Comparison of ENCODE assay signal across 21 cellular contexts in the genomic region with DNA sequence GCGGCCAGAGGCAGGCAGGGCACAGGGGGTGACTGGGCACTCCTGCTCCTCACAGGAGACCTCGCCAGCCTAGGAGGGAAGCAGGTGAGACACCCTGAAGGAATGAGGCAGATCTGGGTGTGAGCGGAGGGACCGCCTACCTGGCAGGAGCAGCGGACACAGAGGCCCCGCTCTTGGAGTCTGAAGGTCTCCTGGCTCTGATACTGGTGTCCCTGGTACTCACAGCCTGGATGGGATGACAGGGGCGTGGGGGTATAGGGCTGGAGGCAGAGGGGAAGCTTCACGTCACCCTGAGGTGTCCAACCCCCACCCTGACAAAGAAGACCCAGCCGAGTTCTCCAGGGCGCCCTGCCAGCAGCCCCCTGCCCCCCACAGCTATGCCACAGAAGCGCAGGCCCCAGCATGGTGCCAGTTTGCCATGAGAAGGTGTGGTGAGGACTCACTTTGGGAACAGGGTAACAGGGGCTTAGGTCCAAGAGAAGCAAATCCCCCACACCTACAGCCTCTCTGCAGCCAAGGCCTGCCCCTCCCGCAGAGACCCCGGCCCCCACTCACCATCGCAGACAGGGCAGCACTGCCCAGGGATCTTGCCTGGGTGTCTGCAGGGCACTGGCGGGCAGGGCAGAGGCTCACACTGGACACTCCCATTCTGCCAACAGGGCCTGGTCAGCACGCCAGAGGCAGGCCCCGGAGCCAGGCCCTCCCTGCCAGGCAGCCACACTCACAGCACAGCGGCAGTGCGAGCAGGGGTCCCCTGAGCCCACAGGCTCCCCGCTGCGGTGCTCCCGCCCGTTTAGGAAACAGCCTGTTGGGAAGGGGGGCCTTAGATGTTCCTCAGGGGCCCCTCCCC. TPM values are rescaled to one million over a fixed set of nuclear protein-coding genes. Genes with fewer than 3 reads are reported as not detected.
DNase-seq lines count a peak whose midpoint lies in the region; ATAC-seq and TF ChIP-seq lines count a peak whose summit lies in the region.
"Had no signal": no experiment of that assay in that cellular context is flagged by ENCODE, and none has a peak within 500 bp of the region (broad histone marks: within the 10 kb centered on the region; RNA-seq: fewer than 3 reads in every experiment).

No MANE protein-coding gene starts in this region.

- H3K9me3 Mint-ChIP-seq in stimulated activated naive CD8-positive, alpha-beta T cell treated with anti-CD3 and anti-CD28 coated beads, Interleukin-15, amount 100 ng/mL, for 72 hours, result peaks cover 2 to 3% of the 10 kb centered on the region in 2 donors
- H3K9me3 Mint-ChIP-seq in osteocyte (ENCODE audit: unreplicated experiment), result no peaks in the 10 kb centered on the region

- no peak overlapping the region for H3K4me3 ChIP-seq in esophagus squamous epithelium
- H3K4me3 ChIP-seq: colonic mucosa had no signal

- peaks cover 15% of the 10 kb centered on the region for H3K27me3 Mint-ChIP-seq in stimulated activated naive CD8-positive, alpha-beta T cell treated with anti-CD3 and anti-CD28 coated beads, Interleukin-15, amount 100 ng/mL, for 72 hours
- H3K27me3 Mint-ChIP-seq in osteocyte (ENCODE audit: unreplicated experiment), result peaks cover 11% of the 10 kb centered on the region
- H3K27me3 Mint-ChIP-seq: activated T-helper 17 cell treated with anti-CD3 and anti-CD28 coated beads, Interleukin-2, amount 50 U/mL, for 72 hours had no signal

- H3K4me1 Mint-ChIP-seq in stimulated activated naive CD8-positive, alpha-beta T cell treated with anti-CD3 and anti-CD28 coated beads, Interleukin-15, amount 100 ng/mL, for 72 hours, result no peaks in the 10 kb centered on the region
- H3K4me1 Mint-ChIP-seq in osteocyte (ENCODE audit: unreplicated experiment), result peaks cover 3% of the 10 kb centered on the region
- H3K4me1 Mint-ChIP-seq: activated naive CD8-positive, alpha-beta T cell treated with anti-CD3 and anti-CD28 coated beads for 36 hours; activated T-helper 17 cell treated with anti-CD3 and anti-CD28 coated beads, Interleukin-2, amount 50 U/mL, for 72 hours had no signal

- TF ChIP-seq CTCF in esophagus squamous epithelium (IDR thresholded peaks at IDR 0.05) (no peak), osteocyte (IDR thresholded peaks at IDR 0.05) (no peak)

- H3K27ac ChIP-seq in esophagus squamous epithelium, result peak overlapping the region; percentile 34 to 81 (median 78)
- H3K27ac ChIP-seq: C4-2B, colonic mucosa had no signal

- intact Hi-C loops in esophagus squamous epithelium (cut with DNase I), result no loop called here

- no peak for TF ChIP-seq POLR2A in esophagus squamous epithelium (IDR thresholded peaks at IDR 0.05)

- H3K36me3 ChIP-seq in esophagus squamous epithelium, result no peaks in the 10 kb centered on the region
- H3K36me3 ChIP-seq: colonic mucosa had no signal

- H3K9me3 ChIP-seq in esophagus squamous epithelium, result no peaks in the 10 kb centered on the region
- H3K9me3 ChIP-seq: colonic mucosa had no signal

- H3K4me3 Mint-ChIP-seq in stimulated activated naive CD8-positive, alpha-beta T cell treated with anti-CD3 and anti-CD28 coated beads, Interleukin-15, amount 100 ng/mL, for 72 hours, result no peak overlapping the region
- H3K4me3 Mint-ChIP-seq in osteocyte (ENCODE audit: unreplicated experiment), result no peak overlapping the region
- H3K4me3 Mint-ChIP-seq: activated naive CD8-positive, alpha-beta T cell treated with anti-CD3 and anti-CD28 coated beads for 36 hours; activated T-helper 17 cell treated with anti-CD3 and anti-CD28 coated beads, Interleukin-2, amount 50 U/mL, for 72 hours had no signal

- no peak for DNase-seq in stimulated activated naive CD8-positive, alpha-beta T cell treated with anti-CD3 and anti-CD28 coated beads, Interleukin-15, Interleukin-2, amounts not matched to agents 100 U/mL and 50 U/mL, for 24 hours
- no peak for DNase-seq in stimulated activated naive CD8-positive, alpha-beta T cell treated with anti-CD3 and anti-CD28 coated beads, Interleukin-15, amount 100 ng/mL, for 72 hours
- DNase-seq in esophagus squamous epithelium (lab: John Stamatoyannopoulos, UW) (no peak), mucosa of gallbladder (ENCODE audit: low spot score) (peak; percentile 90), NCI-H774 (lab: John Stamatoyannopoulos, UW) (no peak), NCI-H510A (lab: John Stamatoyannopoulos, UW) (no peak), osteocyte (ENCODE audit: extremely low spot score, unreplicated experiment) (no peak), COLO668 (lab: John Stamatoyannopoulos, UW; ENCODE audit: unreplicated experiment) (no peak)
- DNase-seq: ACHN; activated CD4-positive, alpha-beta T cell treated with anti-CD3 and anti-CD28 coated beads for 1 hour; activated naive CD8-positive, alpha-beta T cell treated with anti-CD3 and anti-CD28 coated beads for 36 hours; colonic mucosa; DMS 273 treated with DMSO at 0.1 percent for 48 hours; foreskin melanocyte; hypothalamus; kidney glomerular epithelial cell; NCI-H1417 treated with DMSO at 0.1 percent for 48 hours; stimulated activated CD4-positive, alpha-beta T cell treated with anti-CD3 and anti-CD28 coated beads, Interleukin-4, amount 100 ng/mL, for 1 hour had no signal

- peaks cover 0 to 18% (median 0%) of the 10 kb centered on the region in 4 donors for H3K27me3 ChIP-seq in esophagus squamous epithelium

- H3K4me1 ChIP-seq in esophagus squamous epithelium, result peaks cover 24 to 77% (median 26%) of the 10 kb centered on the region in 3 donors
- H3K4me1 ChIP-seq: colonic mucosa had no signal

- no peak overlapping the region for H3K27ac Mint-ChIP-seq in stimulated activated naive CD8-positive, alpha-beta T cell treated with anti-CD3 and anti-CD28 coated beads, Interleukin-15, amount 100 ng/mL, for 72 hours
- no peak overlapping the region for H3K27ac Mint-ChIP-seq in osteocyte (ENCODE audit: unreplicated experiment)
- H3K27ac Mint-ChIP-seq: activated naive CD8-positive, alpha-beta T cell treated with anti-CD3 and anti-CD28 coated beads for 36 hours; activated T-helper 17 cell treated with anti-CD3 and anti-CD28 coated beads, Interleukin-2, amount 50 U/mL, for 72 hours had no signal

- WGBS in esophagus squamous epithelium, 2 donors, result 74% methylated on average over 8 of the region's 23 CpGs; no CpG with 5 or more reads in 1 of the 2 donors

- no peaks in the 10 kb centered on the region for H3K36me3 Mint-ChIP-seq in osteocyte (ENCODE audit: unreplicated experiment)
- H3K36me3 Mint-ChIP-seq: activated naive CD8-positive, alpha-beta T cell treated with anti-CD3 and anti-CD28 coated beads for 36 hours had no signal

- ATAC-seq in stimulated activated naive CD8-positive, alpha-beta T cell treated with anti-CD3 and anti-CD28 coated beads, Interleukin-15, Interleukin-2, amounts not matched to agents 100 U/mL and 50 U/mL, for 24 hours, result peak; percentile 11
- ATAC-seq in stimulated activated naive CD8-positive, alpha-beta T cell treated with anti-CD3 and anti-CD28 coated beads, Interleukin-15, amount 100 ng/mL, for 72 hours, result no peak
- ATAC-seq: activated T-helper 17 cell treated with anti-CD3 and anti-CD28 coated beads, Interleukin-2, amount 50 U/mL, for 72 hours; Panc1 had no signal

RNA-seq across cellular contexts. Expression of a gene that starts 17.0 kb away (rescaled TPM):
- total RNA-seq in esophagus squamous epithelium (1 to 10 TPM in 2 of 4 donors, under 1 TPM in 2; 0.47 to 1.5 (median 0.87) TPM), mucosa of gallbladder (5.2 TPM), osteocyte (0.55 and 0.70 TPM in 2 replicates)

RNA-seq across cellular contexts. Expression of a gene that starts 30.8 kb away (rescaled TPM):
- 100 to 1,000 TPM; 103 to 148 (median 130) TPM for total RNA-seq in esophagus squamous epithelium
- total RNA-seq in mucosa of gallbladder, result 118 TPM
- total RNA-seq in osteocyte, result 161 and 162 TPM in 2 replicates

RNA-seq across cellular contexts. Expression of a gene that starts 44.3 kb away (rescaled TPM):
- total RNA-seq in esophagus squamous epithelium, result 10 to 100 TPM; 12.2 to 20.5 (median 16.9) TPM
- 18.8 TPM for total RNA-seq in mucosa of gallbladder
- total RNA-seq in osteocyte, result 0.24 TPM in 1 of 2 replicates, not detected in the other

Comparison
In these comparisons a context has a peak if more than half of its experiments do, and no peak if none do; other contexts are left out.
1. RNA of a gene that starts 44.3 kb away (total RNA-seq): 12.2 to 20.5 TPM in esophagus squamous epithelium and 18.8 TPM in mucosa of gallbladder (single experiment); 0.24 TPM in osteocyte; every median in the first group is over 10 times any median in the second.